In the genomic region with DNA sequence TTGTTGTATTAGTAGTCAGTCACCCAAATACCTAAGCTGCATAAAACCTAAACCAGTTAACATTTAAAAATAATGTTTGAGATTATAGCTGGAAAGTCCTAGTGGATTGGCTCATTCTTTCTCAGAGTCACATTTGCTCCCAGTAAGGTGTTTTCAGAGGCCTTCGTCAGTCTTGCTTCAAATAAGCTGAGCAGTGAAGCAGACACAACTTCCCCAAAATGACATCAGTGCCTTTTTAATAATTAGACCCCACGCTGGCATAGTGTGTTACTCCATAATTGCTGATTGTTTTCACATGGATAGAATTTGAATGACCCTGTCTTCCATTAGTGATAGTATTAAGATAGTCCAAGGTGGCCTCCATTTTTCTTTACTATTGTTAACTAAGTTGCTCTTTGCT, we compare ENCODE assay signal across 18 cellular contexts.
"Had no signal": no experiment of that assay in that cellular context is flagged by ENCODE, and none has a peak within 500 bp of the region (broad histone marks: within the 10 kb centered on the region; RNA-seq: fewer than 3 reads in every experiment).

No MANE protein-coding gene starts in this region.

- H3K9me3 Mint-ChIP-seq: activated CD4-positive, alpha-beta T cell treated with anti-CD3 and anti-CD28 coated beads, Interleukin-2, amount 10 ng/mL, durations not matched to agents 24 days and 14 days; activated naive CD8-positive, alpha-beta T cell treated with anti-CD3 and anti-CD28 coated beads, Interleukin-2, amount 10 ng/mL, durations not matched to agents 7 days and 5 days; activated T-helper 1 cell treated with anti-CD3 and anti-CD28 coated beads, Interleukin-12 subunit alpha, Interleukin-12 subunit beta, Interleukin-2, Interleukin-4 antibody, amounts not matched to agents 30 ng/mL and 10 ng/mL and 1 ng/mL, durations not matched to agents 14 hours and 24 hours and 36 hours; neural progenitor cell; stimulated activated naive CD8-positive, alpha-beta T cell treated with anti-CD3 and anti-CD28 coated beads, Interleukin-15, amount 100 ng/mL, for 72 hours had no signal

- H3K27ac Mint-ChIP-seq: activated CD4-positive, alpha-beta T cell treated with anti-CD3 and anti-CD28 coated beads, Interleukin-2, amount 10 ng/mL, durations not matched to agents 24 days and 14 days; activated naive CD8-positive, alpha-beta T cell treated with anti-CD3 and anti-CD28 coated beads, Interleukin-2, amount 10 ng/mL, durations not matched to agents 7 days and 5 days; activated T-helper 1 cell treated with anti-CD3 and anti-CD28 coated beads, Interleukin-12 subunit alpha, Interleukin-12 subunit beta, Interleukin-2, Interleukin-4 antibody, amounts not matched to agents 30 ng/mL and 10 ng/mL and 1 ng/mL, durations not matched to agents 14 hours and 24 hours and 36 hours; neural progenitor cell; stimulated activated naive CD8-positive, alpha-beta T cell treated with anti-CD3 and anti-CD28 coated beads, Interleukin-15, amount 100 ng/mL, for 72 hours had no signal

- H3K36me3 Mint-ChIP-seq: brain, neural progenitor cell had no signal

- H3K4me3 ChIP-seq: colonic mucosa, gastroesophageal sphincter, lower lobe of right lung, neural progenitor cell, psoas muscle, upper lobe of left lung had no signal

- H3K27me3 ChIP-seq: colonic mucosa, gastroesophageal sphincter, neural progenitor cell, upper lobe of left lung had no signal

- H3K4me2 ChIP-seq: neural progenitor cell had no signal

- H2AFZ ChIP-seq: neural progenitor cell had no signal

- H3K4me1 Mint-ChIP-seq: activated CD4-positive, alpha-beta T cell treated with anti-CD3 and anti-CD28 coated beads, Interleukin-2, amount 10 ng/mL, durations not matched to agents 24 days and 14 days; activated naive CD8-positive, alpha-beta T cell treated with anti-CD3 and anti-CD28 coated beads, Interleukin-2, amount 10 ng/mL, durations not matched to agents 7 days and 5 days; stimulated activated naive CD8-positive, alpha-beta T cell treated with anti-CD3 and anti-CD28 coated beads, Interleukin-15, amount 100 ng/mL, for 72 hours had no signal

- H3K4me3 Mint-ChIP-seq: activated CD4-positive, alpha-beta T cell treated with anti-CD3 and anti-CD28 coated beads, Interleukin-2, amount 10 ng/mL, durations not matched to agents 24 days and 14 days; activated naive CD8-positive, alpha-beta T cell treated with anti-CD3 and anti-CD28 coated beads, Interleukin-2, amount 10 ng/mL, durations not matched to agents 7 days and 5 days; activated T-helper 1 cell treated with anti-CD3 and anti-CD28 coated beads, Interleukin-12 subunit alpha, Interleukin-12 subunit beta, Interleukin-2, Interleukin-4 antibody, amounts not matched to agents 30 ng/mL and 10 ng/mL and 1 ng/mL, durations not matched to agents 14 hours and 24 hours and 36 hours; brain; neural progenitor cell; stimulated activated naive CD8-positive, alpha-beta T cell treated with anti-CD3 and anti-CD28 coated beads, Interleukin-15, amount 100 ng/mL, for 72 hours had no signal

- H3K36me3 ChIP-seq: colonic mucosa, gastroesophageal sphincter, lower lobe of right lung, neural progenitor cell, upper lobe of left lung had no signal

- DNase-seq: activated CD4-positive, alpha-beta T cell treated with anti-CD3 and anti-CD28 coated beads, Interleukin-2, amount 10 ng/mL, durations not matched to agents 24 days and 14 days; activated CD4-positive, CD25-positive, alpha-beta regulatory T cell; activated CD8-positive, alpha-beta memory T cell treated with anti-CD3 and anti-CD28 coated beads for 24 hours; activated naive CD4-positive, alpha-beta T cell; activated naive CD8-positive, alpha-beta T cell treated with anti-CD3 and anti-CD28 coated beads, Interleukin-2, amount 10 ng/mL, durations not matched to agents 7 days and 5 days; central memory CD4-positive, alpha-beta T cell; colonic mucosa; left colon; lower lobe of right lung; midbrain; stimulated activated naive CD8-positive, alpha-beta T cell treated with anti-CD3 and anti-CD28 coated beads, Interleukin-15, amount 100 ng/mL, for 72 hours; upper lobe of left lung had no signal

- ATAC-seq: gastroesophageal sphincter; left colon; lower lobe of right lung; psoas muscle; sciatic nerve; stimulated activated naive CD8-positive, alpha-beta T cell treated with anti-CD3 and anti-CD28 coated beads, Interleukin-15, amount 100 ng/mL, for 72 hours had no signal

- H3K9me3 ChIP-seq: colonic mucosa, gastroesophageal sphincter, lower lobe of right lung, psoas muscle, upper lobe of left lung had no signal

- H3K27me3 Mint-ChIP-seq: activated CD4-positive, alpha-beta T cell treated with anti-CD3 and anti-CD28 coated beads, Interleukin-2, amount 10 ng/mL, durations not matched to agents 24 days and 14 days; activated naive CD8-positive, alpha-beta T cell treated with anti-CD3 and anti-CD28 coated beads, Interleukin-2, amount 10 ng/mL, durations not matched to agents 7 days and 5 days; brain; stimulated activated naive CD8-positive, alpha-beta T cell treated with anti-CD3 and anti-CD28 coated beads, Interleukin-15, amount 100 ng/mL, for 72 hours had no signal

- H3K4me1 ChIP-seq: colonic mucosa, lower lobe of right lung, neural progenitor cell, psoas muscle, upper lobe of left lung had no signal

- H3K27ac ChIP-seq: colonic mucosa, gastroesophageal sphincter, lower lobe of right lung, neural progenitor cell, psoas muscle, upper lobe of left lung had no signal
